ENCODE assay signal across 12 cellular contexts in genomic region chr17:61209524-61209923, GRCh38.
DNase-seq lines count a peak whose midpoint lies in the region; ATAC-seq and TF ChIP-seq lines count a peak whose summit lies in the region.
"Had no signal": no experiment of that assay in that cellular context is flagged by ENCODE, and none has a peak within 500 bp of the region (broad histone marks: within the 10 kb centered on the region; RNA-seq: fewer than 3 reads in every experiment).

No MANE protein-coding gene starts in this region.

- H3K4me2 ChIP-seq in parathyroid adenoma (ENCODE audit: low read length) (no peak overlapping the region), mammary epithelial cell (ENCODE audit: insufficient read depth, low read depth, low read length) (no peak overlapping the region)
- H3K4me2 ChIP-seq: BLaER1 had no signal

- no peak overlapping the region for H3K4me3 ChIP-seq in HAP-1
- peak overlapping the region; percentile 27 for H3K4me3 ChIP-seq in left ventricle myocardium inferior
- H3K4me3 ChIP-seq in parathyroid adenoma (ENCODE audit: low read depth, low read length) = no peak overlapping the region
- H3K4me3 ChIP-seq in mammary epithelial cell (replicated peaks in 1 of 3; ENCODE audit: insufficient read depth in 1 of 3, low read depth in 2 of 3, low read length in 3 of 3) = no peak overlapping the region
- H3K4me3 ChIP-seq: BLaER1 had no signal

- H3K27me3 ChIP-seq in HAP-1 (ENCODE audit: low read depth) (no peaks in the 10 kb centered on the region), left ventricle myocardium inferior (ENCODE audit: low read depth) (no peaks in the 10 kb centered on the region), parathyroid adenoma (ENCODE audit: control insufficient read depth, insufficient read depth, low read length) (no peaks in the 10 kb centered on the region), mammary epithelial cell (ENCODE audit: insufficient read depth, low read length) (no peaks in the 10 kb centered on the region)
- H3K27me3 ChIP-seq: BLaER1 had no signal

- 2% methylated on average over 6 of the region's 6 CpGs for WGBS in mammary epithelial cell (ENCODE audit: low coverage, missing lambda C conversion rate)

- intact Hi-C loops in left ventricle myocardium inferior (cut with micrococcal nuclease) = no loop called here
- intact Hi-C loops in mammary epithelial cell (cut with micrococcal nuclease) = no loop called here

- peak overlapping the region; percentile 76 for H3K27ac ChIP-seq in left ventricle myocardium inferior (replicated peaks)
- H3K27ac ChIP-seq in parathyroid adenoma = peak overlapping the region; percentile 38
- H3K27ac ChIP-seq in mammary epithelial cell (ENCODE audit: insufficient read depth, low read depth, low read length) = no peak overlapping the region
- H3K27ac ChIP-seq: BLaER1 had no signal

- H3K36me3 ChIP-seq in HAP-1 (replicated peaks) = no peaks in the 10 kb centered on the region
- no peaks in the 10 kb centered on the region for H3K36me3 ChIP-seq in left ventricle myocardium inferior
- no peaks in the 10 kb centered on the region for H3K36me3 ChIP-seq in parathyroid adenoma (ENCODE audit: control insufficient read depth, insufficient read depth, low read length)
- no peaks in the 10 kb centered on the region for H3K36me3 ChIP-seq in mammary epithelial cell (ENCODE audit: insufficient read depth, low read length)
- H3K36me3 ChIP-seq: BLaER1 had no signal

- DNase-seq in HAP-1 (ENCODE audit: low spot score in 2 of 2) (peak; percentile 37 to 52), amygdala (lab: John Stamatoyannopoulos, UW) (peak in 35 of 56 donors; percentile 2 to 65 (median 17)), left ventricle myocardium inferior (no peak), mammary epithelial cell (no peak)
- DNase-seq in activated CD4-positive, CD25-positive, alpha-beta regulatory T cell treated with anti-CD3 and anti-CD28 coated beads, Interleukin-2, amount 50 U/mL, for 72 hours = no peak
- DNase-seq: activated naive CD8-positive, alpha-beta T cell treated with anti-CD3 and anti-CD28 coated beads, Interleukin-2, amount 10 ng/mL, durations not matched to agents 7 days and 5 days; naive thymus-derived CD8-positive, alpha-beta T cell; RPMI8226 had no signal

- H3K9me3 ChIP-seq in HAP-1 (no peaks in the 10 kb centered on the region), left ventricle myocardium inferior (replicated peaks) (no peaks in the 10 kb centered on the region), parathyroid adenoma (ENCODE audit: control insufficient read depth, low read length) (no peaks in the 10 kb centered on the region), mammary epithelial cell (replicated peaks; ENCODE audit: insufficient read depth, low read length) (no peaks in the 10 kb centered on the region)
- H3K9me3 ChIP-seq: BLaER1 had no signal

- in situ Hi-C loops in HAP-1 (cut with MboI; ENCODE audit: low sequenced_read_pairs) (no loop called here), mammary epithelial cell (cut with MboI; ENCODE audit: low sequenced_read_pairs in 2 of 2) (no loop called here)

- CTCF ChIA-PET in mammary epithelial cell (lab: Charles Lee; ENCODE audit: low non-redundant PET) = no interaction called here

- no peaks in the 10 kb centered on the region for H4K20me1 ChIP-seq in mammary epithelial cell (ENCODE audit: insufficient read depth, low read length)
- H4K20me1 ChIP-seq: BLaER1 had no signal

- ATAC-seq in HG02623 (IDR thresholded peaks at IDR 0.05; ENCODE audit: unreplicated experiment) (no peak), GM19023 (IDR thresholded peaks at IDR 0.05; ENCODE audit: unreplicated experiment) (no peak)
- ATAC-seq: naive thymus-derived CD8-positive, alpha-beta T cell had no signal

- H3K4me1 ChIP-seq in HAP-1 = peaks cover 10% of the 10 kb centered on the region
- H3K4me1 ChIP-seq in left ventricle myocardium inferior = peaks cover 19% of the 10 kb centered on the region
- H3K4me1 ChIP-seq in parathyroid adenoma = peaks cover 15% of the 10 kb centered on the region
- no peaks in the 10 kb centered on the region for H3K4me1 ChIP-seq in mammary epithelial cell (ENCODE audit: insufficient read depth, low read length)

- H3K9ac ChIP-seq in parathyroid adenoma (no peak overlapping the region), mammary epithelial cell (ENCODE audit: insufficient read depth, low read length) (no peak overlapping the region)
- H3K9ac ChIP-seq: BLaER1 had no signal

- H3K79me2 ChIP-seq in parathyroid adenoma (no peaks in the 10 kb centered on the region), mammary epithelial cell (ENCODE audit: insufficient read depth, low read length) (no peaks in the 10 kb centered on the region)

- dilution Hi-C loops in mammary epithelial cell (cut with HindIII; ENCODE audit: low sequenced_read_pairs) = no loop called here

- H2AFZ ChIP-seq in parathyroid adenoma (no peak overlapping the region), mammary epithelial cell (ENCODE audit: low read depth, low read length) (no peak overlapping the region)

- BruUV-seq in mammary epithelial cell (replicated peaks; lab: Mats Ljungman, UMichigan) = no TSS peak

- TF ChIP-seq CTCF in left ventricle myocardium inferior (IDR thresholded peaks at IDR 0.05; ENCODE audit: borderline replicate concordance) (no peak), parathyroid adenoma (IDR thresholded peaks at IDR 0.05) (no peak), mammary epithelial cell (conservative IDR thresholded peaks at IDR 0.05 in 1 of 2, IDR thresholded peaks at IDR 0.05 in 1 of 2; ENCODE audit: extremely low read depth in 1 of 2, insufficient read depth in 1 of 2, low read depth in 1 of 2, low read length in 2 of 2) (no peak)

Comparison
In these comparisons a context has a peak if more than half of its experiments do, and no peak if none do; other contexts are left out.
1. DNase-seq: peak in HAP-1 (2 of 2) and amygdala (35 of 56); none in left ventricle myocardium inferior (single experiment), activated CD4-positive, CD25-positive, alpha-beta regulatory T cell treated with anti-CD3 and anti-CD28 coated beads, Interleukin-2, amount 50 U/mL, for 72 hours (single experiment) and mammary epithelial cell (single experiment).